Comparison of ENCODE assay signal across 14 cellular contexts in genomic region chr11:112291191-112291590, GRCh38. TPM values are rescaled to one million over a fixed set of nuclear protein-coding genes. Genes with fewer than 3 reads are reported as not detected.
DNase-seq lines count a peak whose midpoint lies in the region; ATAC-seq, FAIRE-seq and TF ChIP-seq lines count a peak whose summit lies in the region.
"Had no signal": no experiment of that assay in that cellular context is flagged by ENCODE, and none has a peak within 500 bp of the region (broad histone marks: within the 10 kb centered on the region; RNA-seq: fewer than 3 reads in every experiment).

No MANE protein-coding gene starts in this region.

- H3K4me1 ChIP-seq in fibroblast of lung (ENCODE audit: control insufficient read depth, extremely low read depth, insufficient read depth, low read length), result peaks cover 2% of the 10 kb centered on the region
- peaks cover 0 to 36% (median 32%) of the 10 kb centered on the region in 4 donors for H3K4me1 ChIP-seq in sigmoid colon

- no peaks in the 10 kb centered on the region for H3K79me2 ChIP-seq in fibroblast of lung (ENCODE audit: control insufficient read depth, insufficient read depth, low read length)

- no peaks in the 10 kb centered on the region for H3K36me3 ChIP-seq in fibroblast of lung (ENCODE audit: control insufficient read depth, insufficient read depth, low read length)
- H3K36me3 ChIP-seq in sigmoid colon, result no peaks in the 10 kb centered on the region

- H3K36me3 Mint-ChIP-seq in immature natural killer cell, result peaks cover 0 to 11% (median 3%) of the 10 kb centered on the region in 3 donors

- WGBS in sigmoid colon, 2 donors, result 87 to 90% methylated on average over 6 of the region's 6 CpGs

- H3K27me3 Mint-ChIP-seq in immature natural killer cell (ENCODE audit: low read depth in 3 of 3), result peaks cover 5 to 6% (median 6%) of the 10 kb centered on the region in 3 donors

- intact Hi-C loops in sigmoid colon (cut with DNase I), result loop anchor here (2.0 to 10.0 kb wide), 7 partner anchors 76 to 998 kb away; partner anchors contain the start of gene NCAM1

- H3K27me3 ChIP-seq in fibroblast of lung (ENCODE audit: control insufficient read depth, insufficient read depth, low read length) (no peaks in the 10 kb centered on the region), sigmoid colon (no peaks in the 10 kb centered on the region)
- H3K27me3 ChIP-seq: tibial nerve had no signal

- peak overlapping the region; percentile 76 for H3K4me2 ChIP-seq in fibroblast of lung (ENCODE audit: extremely low read depth, insufficient read depth, low read length)

- no peaks in the 10 kb centered on the region for H4K20me1 ChIP-seq in fibroblast of lung (ENCODE audit: control insufficient read depth, extremely low read depth, insufficient read depth, low read length)

- H3K4me3 ChIP-seq in AG10803 (ENCODE audit: low read length) (peak overlapping the region; percentile 3; the same call in 1 of the 2 replicates), fibroblast of lung (replicated peaks in 1 of 4; ENCODE audit: control extremely low read depth in 1 of 4, insufficient read depth in 1 of 4, low read depth in 3 of 4, low read length in 4 of 4) (peak overlapping the region in 2 of 4 experiments; percentile 75 to 76), sigmoid colon (peak overlapping the region in 3 of 4 donors; percentile 64 to 82 (median 65))

- no peak overlapping the region for H2AFZ ChIP-seq in fibroblast of lung (ENCODE audit: low read length)

- H3K9me3 Mint-ChIP-seq in immature natural killer cell, result no peaks in the 10 kb centered on the region

- H3K9me3 ChIP-seq in fibroblast of lung (ENCODE audit: control insufficient read depth, insufficient read depth, low read depth, low read length), result no peaks in the 10 kb centered on the region
- no peaks in the 10 kb centered on the region for H3K9me3 ChIP-seq in sigmoid colon
- H3K9me3 ChIP-seq: tibial nerve had no signal

- H3K27ac Mint-ChIP-seq in immature natural killer cell, result peak overlapping the region in 1 of 6 donors; percentile 33
- H3K27ac Mint-ChIP-seq: activated naive CD4-positive, alpha-beta T cell treated with anti-CD3 and anti-CD28 coated beads, Interleukin-2, amount 50 U/mL, for 72 hours had no signal

- FAIRE-seq in HTR-8/SVneo (lab: Jason Lieb, UNC), result peak; percentile 85

- peak overlapping the region in 1 of 5 donors; percentile 10 for H3K4me3 Mint-ChIP-seq in immature natural killer cell

- TF ChIP-seq EP300 in sigmoid colon (IDR thresholded peaks at IDR 0.05), result no peak

- no peak overlapping the region for H3K9ac ChIP-seq in fibroblast of lung (ENCODE audit: insufficient read depth, low read length)

- peaks cover 8 to 16% of the 10 kb centered on the region in 2 donors for H3K4me1 Mint-ChIP-seq in immature natural killer cell

- DNase-seq in AG10803 (ENCODE audit: low read depth) (no peak), HTR-8/SVneo (ENCODE audit: insufficient read length, low spot score) (no peak), fibroblast of lung (ENCODE audit: low read depth in 2 of 2) (no peak), sigmoid colon (peak; percentile 45), immature natural killer cell (no peak), NCI-H774 (lab: John Stamatoyannopoulos, UW) (no peak), OCI-M1 (lab: John Stamatoyannopoulos, UW) (no peak)
- DNase-seq: cerebellar nuclear complex, SIG-M5 had no signal

- H3K27ac ChIP-seq in fibroblast of lung (ENCODE audit: insufficient read depth, low read length), result no peak overlapping the region
- peak overlapping the region; percentile 80 to 91 (median 84) for H3K27ac ChIP-seq in sigmoid colon

- no peak for TF ChIP-seq POLR2A in sigmoid colon (IDR thresholded peaks at IDR 0.05)

- no peak for ATAC-seq in HG03045 (IDR thresholded peaks at IDR 0.05; ENCODE audit: unreplicated experiment)

- no peak for TF ChIP-seq CTCF in AG10803 (conservative IDR thresholded peaks at IDR 0.05; ENCODE audit: low read length)
- TF ChIP-seq CTCF in fibroblast of lung (conservative IDR thresholded peaks at IDR 0.05 in 1 of 2, IDR thresholded peaks at IDR 0.05 in 1 of 2; ENCODE audit: low read depth in 1 of 2, low read length in 2 of 2), result no peak
- TF ChIP-seq CTCF in sigmoid colon (IDR thresholded peaks at IDR 0.05), result no peak

RNA-seq across cellular contexts. Expression of gene PLET1, which starts 30.5 kb away (rescaled TPM):
- total RNA-seq in fibroblast of lung, result not detected in 2 replicates
- polyA plus RNA-seq in fibroblast of lung, result not detected in 2 replicates
- not detected in 2 replicates for polyA plus RNA-seq in fibroblast of lung (2012)
- not detected in 2 replicates for polyA minus RNA-seq in fibroblast of lung (ENCODE audit: low replicate concordance)
- not detected for total RNA-seq in sigmoid colon
- under 1 TPM in 1 of 3 donors, not detected in 2; 0.60 TPM for polyA plus RNA-seq in sigmoid colon
- polyA plus RNA-seq in immature natural killer cell, result not detected
- total RNA-seq: activated naive CD4-positive, alpha-beta T cell treated with anti-CD3 and anti-CD28 coated beads, Interleukin-2, amount 50 U/mL, for 72 hours; lung microvascular endothelial cell; tibial nerve had no signal
- polyA plus RNA-seq: esophagus had no signal
